In the genomic region with DNA sequence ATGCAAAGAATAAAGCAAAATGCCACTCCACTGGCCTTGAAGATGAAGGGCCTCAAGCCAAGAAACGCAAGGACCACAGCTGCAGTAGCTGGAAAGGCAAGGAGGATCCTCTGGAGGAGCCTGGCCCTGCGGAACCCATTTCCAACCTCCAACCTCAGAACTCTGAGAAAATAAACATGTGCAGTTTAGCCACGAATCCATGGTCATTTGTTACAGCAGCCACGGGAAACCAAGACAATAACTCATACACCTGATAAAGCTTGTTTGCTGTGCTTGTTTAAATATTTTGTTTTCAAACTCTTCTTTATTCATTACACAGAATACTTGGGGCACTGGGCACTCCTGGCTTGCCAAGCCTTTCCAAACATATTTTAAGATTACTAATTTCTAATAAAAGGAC, we compare ENCODE assay signal across 18 cellular contexts. TPM values are rescaled to one million over a fixed set of nuclear protein-coding genes. Genes with fewer than 3 reads are reported as not detected.
DNase-seq lines count a peak whose midpoint lies in the region; ATAC-seq, FAIRE-seq and TF ChIP-seq lines count a peak whose summit lies in the region.
"Had no signal": no experiment of that assay in that cellular context is flagged by ENCODE, and none has a peak within 500 bp of the region (broad histone marks: within the 10 kb centered on the region; RNA-seq: fewer than 3 reads in every experiment).

No MANE protein-coding gene starts in this region.

- ATAC-seq in HepG2 = no peak
- ATAC-seq in right lobe of liver = no peak
- no peak for ATAC-seq in GM18858 (IDR thresholded peaks at IDR 0.05; ENCODE audit: unreplicated experiment)
- ATAC-seq in GM18519 (IDR thresholded peaks at IDR 0.05; ENCODE audit: low FRiP score, unreplicated experiment) = no peak
- ATAC-seq: GM12878, K562, Right ventricle myocardium inferior, T-helper 17 cell had no signal

- H3K4ac ChIP-seq in trophoblast cell (ENCODE audit: low read depth, low read length) = no peak overlapping the region

- intact Hi-C loops in HepG2 (cut with micrococcal nuclease; ENCODE audit: unreplicated experiment) (no loop called here), right lobe of liver (cut with DNase I) (no loop called here), endothelial cell of umbilical vein (cut with micrococcal nuclease) (loop anchor here (1.0 to 2.0 kb wide), 2 partner anchors 9 to 20 kb away; no protein-coding TSS in a partner anchor)

- no peak overlapping the region for H2BK12ac ChIP-seq in trophoblast cell (ENCODE audit: low read length)

- WGBS in HepG2 (ENCODE audit: low lambda C conversion rate) = 45% methylated on average over 4 of the region's 4 CpGs
- 11% methylated on average over 2 of the region's 4 CpGs for WGBS in right lobe of liver (ENCODE audit: insufficient coverage, low coverage, low lambda C conversion rate, missing lambda C conversion rate)
- WGBS in trophoblast cell (ENCODE audit: extremely low coverage, insufficient coverage, insufficient read length) = no CpG with 5 or more reads among the region's 4 CpGs

- TF ChIP-seq POLR2A in HepG2 (IDR thresholded peaks at IDR 0.05; ENCODE audit: insufficient read depth in 1 of 2, low read depth in 2 of 2, low read length in 2 of 2) = no peak
- TF ChIP-seq POLR2A in right lobe of liver (IDR thresholded peaks at IDR 0.05) = no peak
- no peak for TF ChIP-seq POLR2A in endothelial cell of umbilical vein (IDR thresholded peaks at IDR 0.05; ENCODE audit: low read depth, low read length)
- no peak for TF ChIP-seq POLR2A in H54 (IDR thresholded peaks at IDR 0.05; ENCODE audit: low read depth, low read length)

- FAIRE-seq in HepG2 (lab: Jason Lieb, UNC) (peak; percentile 18), endothelial cell of umbilical vein (lab: Jason Lieb, UNC) (peak; percentile 15), H54 (lab: Jason Lieb, UNC) (no peak)
- FAIRE-seq: GM12878, K562, urothelium cell line had no signal

- CTCF ChIA-PET in HepG2 (lab: Yijun Ruan, JAX; ENCODE audit: low intra/inter-chr PET ratio, low total read pairs) (no interaction called here), endothelial cell of umbilical vein (lab: Charles Lee) (interaction anchor here (1.0 to 2.0 kb wide), 7 partner anchors 8 to 170 kb away, joined by 4 to 23 read pairs (median 4); no protein-coding TSS in a partner anchor)

- H4K8ac ChIP-seq in trophoblast cell (ENCODE audit: low read depth, low read length) = no peak overlapping the region

- TF ChIP-seq CTCF in HepG2 (CRISPR knock-in tag; IDR thresholded peaks at IDR 0.05) = no peak
- no peak for TF ChIP-seq CTCF in right lobe of liver (IDR thresholded peaks at IDR 0.05)
- no peak for TF ChIP-seq CTCF in endothelial cell of umbilical vein (IDR thresholded peaks at IDR 0.05; ENCODE audit: extremely low read depth in 1 of 2, insufficient read depth in 1 of 2, low read depth in 1 of 2, low read length in 2 of 2)

- H3K9ac ChIP-seq in HepG2 (ENCODE audit: insufficient read depth, low read depth, low read length) (no peak overlapping the region), endothelial cell of umbilical vein (replicated peaks; ENCODE audit: extremely low read depth, insufficient read depth, low read length) (no peak overlapping the region), trophoblast cell (ENCODE audit: low read length) (no peak overlapping the region)

- no peaks in the 10 kb centered on the region for H3K36me3 ChIP-seq in HepG2 (replicated peaks in 1 of 2; ENCODE audit: control insufficient read depth in 1 of 2, insufficient read depth in 2 of 2, low read length in 2 of 2)
- no peaks in the 10 kb centered on the region for H3K36me3 ChIP-seq in right lobe of liver
- peaks cover 0 to 13% of the 10 kb centered on the region in 2 experiments for H3K36me3 ChIP-seq in endothelial cell of umbilical vein (ENCODE audit: control insufficient read depth in 2 of 2, extremely low read depth in 1 of 2, insufficient read depth in 2 of 2, low read length in 2 of 2)
- peaks cover 2 to 6% of the 10 kb centered on the region in 2 experiments for H3K36me3 ChIP-seq in trophoblast cell (ENCODE audit: control insufficient read depth in 1 of 2, insufficient read depth in 2 of 2, low read length in 2 of 2)

- BruUV-seq in HepG2 (replicated peaks; lab: Mats Ljungman, UMichigan) (no TSS peak), endothelial cell of umbilical vein (replicated peaks; lab: Mats Ljungman, UMichigan) (no TSS peak)

- H3K23ac ChIP-seq in trophoblast cell (ENCODE audit: low read length) = no peak overlapping the region

- no peak overlapping the region for H2AFZ ChIP-seq in HepG2 (ENCODE audit: low read length)
- H2AFZ ChIP-seq in endothelial cell of umbilical vein (ENCODE audit: low read depth, low read length) = no peak overlapping the region
- no peak overlapping the region for H2AFZ ChIP-seq in trophoblast cell (ENCODE audit: insufficient read depth, low read length, poor library complexity)

- no peak overlapping the region for H2AK5ac ChIP-seq in trophoblast cell (ENCODE audit: low read length)

- H3K4me1 ChIP-seq in HepG2 (ENCODE audit: insufficient read depth, low read length) (peaks cover 45% of the 10 kb centered on the region), right lobe of liver (peaks cover 0 to 25% (median 2%) of the 10 kb centered on the region in 4 donors), endothelial cell of umbilical vein (ENCODE audit: control insufficient read depth, extremely low read depth, insufficient read depth, low read length) (peaks cover 18% of the 10 kb centered on the region), trophoblast cell (ENCODE audit: control insufficient read depth in 1 of 2, insufficient read depth in 2 of 2, low read length in 2 of 2) (peaks cover 7 to 15% of the 10 kb centered on the region in 2 experiments)

- H3K4me2 ChIP-seq in HepG2 (ENCODE audit: low read depth, low read length) (no peak overlapping the region), endothelial cell of umbilical vein (ENCODE audit: insufficient read depth, low read length) (peak overlapping the region; percentile 7), trophoblast cell (ENCODE audit: low read length) (no peak overlapping the region)

- TF ChIP-seq RAD21 in HepG2 (CRISPR knock-in tag; IDR thresholded peaks at IDR 0.05) = no peak

- H3K27ac ChIP-seq in HepG2 (ENCODE audit: extremely low read length, insufficient read depth, low read length) (no peak overlapping the region), right lobe of liver (no peak overlapping the region), endothelial cell of umbilical vein (ENCODE audit: insufficient read depth, low read depth, low read length) (peak overlapping the region; percentile 28), trophoblast cell (ENCODE audit: low read depth, low read length) (peak overlapping the region; percentile 5)
- H3K27ac ChIP-seq: foreskin keratinocyte had no signal

- no peak overlapping the region for H4K12ac ChIP-seq in trophoblast cell (ENCODE audit: low read depth, low read length)

- no peaks in the 10 kb centered on the region for H3K79me2 ChIP-seq in HepG2 (ENCODE audit: insufficient read depth, low read length)
- H3K79me2 ChIP-seq in endothelial cell of umbilical vein (ENCODE audit: control insufficient read depth, insufficient read depth, low read length) = peaks cover 29% of the 10 kb centered on the region
- no peaks in the 10 kb centered on the region for H3K79me2 ChIP-seq in trophoblast cell (ENCODE audit: control insufficient read depth, insufficient read depth, low read length, poor library complexity)

- no peak overlapping the region for H4K91ac ChIP-seq in trophoblast cell (ENCODE audit: low read depth, low read length)

- no peaks in the 10 kb centered on the region for H4K20me1 ChIP-seq in HepG2 (ENCODE audit: insufficient read depth, low read length)
- no peaks in the 10 kb centered on the region for H4K20me1 ChIP-seq in endothelial cell of umbilical vein (replicated peaks; ENCODE audit: control insufficient read depth, extremely low read depth, insufficient read depth, low read length)

- in situ Hi-C loops in HepG2 (cut with HindIII; ENCODE audit: extremely low pct_ligation_motif_present, low pct_unique_long_range_greater_than_20kb) = no loop called here

- no peaks in the 10 kb centered on the region for H3K9me3 ChIP-seq in HepG2 (ENCODE audit: low read length)
- H3K9me3 ChIP-seq in right lobe of liver = no peaks in the 10 kb centered on the region
- H3K9me3 ChIP-seq in endothelial cell of umbilical vein (replicated peaks; ENCODE audit: control insufficient read depth, insufficient read depth, low read length) = no peaks in the 10 kb centered on the region
- peaks cover 5% of the 10 kb centered on the region for H3K9me3 ChIP-seq in trophoblast cell (ENCODE audit: insufficient read depth, low read depth, low read length)

- dilution Hi-C loops in endothelial cell of umbilical vein (cut with MboI; ENCODE audit: extremely low pct_ligation_motif_present, low sequenced_read_pairs) = no loop called here

- no peaks in the 10 kb centered on the region for H3K79me1 ChIP-seq in trophoblast cell (ENCODE audit: low read length)

- no peak overlapping the region for H2BK120ac ChIP-seq in trophoblast cell (ENCODE audit: insufficient read depth, low read length, poor library complexity)

- no peak overlapping the region for H3K14ac ChIP-seq in trophoblast cell (ENCODE audit: low read length)

- DNase-seq in HepG2 (ENCODE audit: low spot score) = no peak
- no peak for DNase-seq in right lobe of liver
- DNase-seq in endothelial cell of umbilical vein (ENCODE audit: low read depth, low spot score) = peak; percentile 58
- DNase-seq in trophoblast cell = no peak
- DNase-seq in NCI-H446 treated with DMSO at 0.1 percent for 48 hours (lab: John Stamatoyannopoulos, UW) = no peak
- no peak for DNase-seq in H54 (ENCODE audit: insufficient read length, low spot score)
- DNase-seq: activated CD4-positive, alpha-beta T cell treated with anti-CD3 and anti-CD28 coated beads for 1 hour; activated naive CD4-positive, alpha-beta T cell treated with anti-CD3 and anti-CD28 coated beads, Interleukin-2, amount 10 ng/mL, durations not matched to agents 7 days and 5 days; effector memory CD4-positive, alpha-beta T cell; NCI-H1105 treated with DMSO at 0.1 percent for 48 hours; T-helper 17 cell had no signal

- H2BK5ac ChIP-seq in trophoblast cell (ENCODE audit: low read depth, low read length, poor library complexity) = no peak overlapping the region

- no peaks in the 10 kb centered on the region for H3K9me1 ChIP-seq in endothelial cell of umbilical vein (replicated peaks; ENCODE audit: control insufficient read depth, extremely low read depth, insufficient read depth, low read length)

- H3K27me3 ChIP-seq in HepG2 (ENCODE audit: control insufficient read depth in 1 of 2, insufficient read depth in 2 of 2, low read length in 2 of 2) (no peaks in the 10 kb centered on the region), right lobe of liver (no peaks in the 10 kb centered on the region), endothelial cell of umbilical vein (ENCODE audit: control insufficient read depth in 2 of 2, insufficient read depth in 2 of 2, low read length in 2 of 2) (no peaks in the 10 kb centered on the region), trophoblast cell (ENCODE audit: insufficient read depth, low read length) (no peaks in the 10 kb centered on the region)
- H3K27me3 ChIP-seq: foreskin keratinocyte had no signal

- TF ChIP-seq EP300 in HepG2 (IDR thresholded peaks at IDR 0.05; ENCODE audit: low read depth in 2 of 2, low read length in 2 of 2) (no peak), HepG2 (CRISPR knock-in tag; IDR thresholded peaks at IDR 0.05; ENCODE audit: borderline replicate concordance) (no peak)

- POLR2A ChIA-PET in HepG2 (lab: Yijun Ruan, JAX) = interaction anchor here (1.4 kb wide), 1 partner anchor 11 kb away, joined by 9 read pairs; a partner anchor contains a TSS
- POLR2A ChIA-PET in endothelial cell of umbilical vein (lab: Charles Lee) = no interaction called here

- no peak overlapping the region for H3K18ac ChIP-seq in trophoblast cell (ENCODE audit: low read length)

- H3K4me3 ChIP-seq in HepG2 (replicated peaks in 1 of 3; ENCODE audit: insufficient read depth in 1 of 3, low read depth in 2 of 3, low read length in 3 of 3) = no peak overlapping the region
- H3K4me3 ChIP-seq in right lobe of liver = no peak overlapping the region
- H3K4me3 ChIP-seq in endothelial cell of umbilical vein (replicated peaks in 1 of 3; ENCODE audit: insufficient read depth in 1 of 3, low read depth in 1 of 3, low read length in 3 of 3) = no peak overlapping the region
- no peak overlapping the region for H3K4me3 ChIP-seq in trophoblast cell (ENCODE audit: low read depth, low read length)
- H3K4me3 ChIP-seq: GM12878, K562 had no signal

RNA-seq across cellular contexts. Expression of a gene that starts 10.4 kb away (rescaled TPM):
- total RNA-seq in HepG2 (2016; rRNA removed; fragmentation: Illumina TruSeq; extraction: Trizol) = 38.2 and 44.8 TPM in 2 replicates
- 16.6 and 17.4 TPM in 2 replicates for total RNA-seq in HepG2 (2016; cell fraction: cytosol; rRNA removed; fragmentation: Illumina TruSeq; extraction: Trizol; ENCODE audit: low read depth)
- total RNA-seq in HepG2 (2016; cell fraction: insoluble cytoplasmic fraction; rRNA removed; fragmentation: Illumina TruSeq; extraction: Trizol) = 38.2 and 41.7 TPM in 2 replicates
- 24.5 and 25.6 TPM in 2 replicates for total RNA-seq in HepG2 (2016; cell fraction: membrane; rRNA removed; fragmentation: Illumina TruSeq; extraction: Trizol)
- 23.7 and 24.1 TPM in 2 replicates for total RNA-seq in HepG2 (2016; cell fraction: nucleus; rRNA removed; fragmentation: Illumina TruSeq; extraction: Trizol)
- 61.3 and 63.6 TPM in 2 replicates for polyA plus RNA-seq in HepG2 (2011; rRNA removed)
- polyA plus RNA-seq in HepG2 (2011; cell fraction: cytosol; rRNA removed) = 64.8 and 79.1 TPM in 2 replicates
- 72.8 and 85.1 TPM in 2 replicates for polyA plus RNA-seq in HepG2 (2011; cell fraction: nucleus; rRNA removed)
- 43.2 and 44.3 TPM in 2 replicates for polyA plus RNA-seq in HepG2 (2012)
- polyA plus RNA-seq in HepG2 (2016; cell fraction: cytosol; fragmentation: Illumina TruSeq; extraction: Trizol; ENCODE audit: low read depth) = 22.2 and 23.2 TPM in 2 replicates
- 57.5 and 58.5 TPM in 2 replicates for polyA plus RNA-seq in HepG2 (2016; cell fraction: insoluble cytoplasmic fraction; fragmentation: Illumina TruSeq; extraction: Trizol; ENCODE audit: low read depth)
- 27.2 and 27.5 TPM in 2 replicates for polyA plus RNA-seq in HepG2 (2016; cell fraction: membrane; fragmentation: Illumina TruSeq; extraction: Trizol; ENCODE audit: low read depth)
- polyA plus RNA-seq in HepG2 (2016; cell fraction: nucleus; fragmentation: Illumina TruSeq; extraction: Trizol; ENCODE audit: insufficient read depth, low read depth) = 53.5 and 56.5 TPM in 2 replicates
- 58.5 and 190 TPM in 2 replicates for polyA minus RNA-seq in HepG2 (2011; rRNA and poly(A)+ RNA removed; ENCODE audit: low replicate concordance)
- 36.4 and 38.5 TPM in 2 replicates for polyA minus RNA-seq in HepG2 (2011; cell fraction: cytosol; rRNA and poly(A)+ RNA removed)
- polyA minus RNA-seq in HepG2 (2011; cell fraction: nucleus; rRNA and poly(A)+ RNA removed) = 45.4 and 45.6 TPM in 2 replicates
- 10 to 100 TPM; 27.0 to 48.5 (median 38.7) TPM for total RNA-seq in right lobe of liver
- 145 and 155 TPM in 2 replicates for total RNA-seq in endothelial cell of umbilical vein
- polyA plus RNA-seq in endothelial cell of umbilical vein = 148 and 151 TPM in 2 replicates
- polyA plus RNA-seq in endothelial cell of umbilical vein (2011; cell fraction: cytosol; rRNA removed) = 127 and 135 TPM in 2 replicates
- polyA plus RNA-seq in endothelial cell of umbilical vein (2011; cell fraction: nucleus; rRNA removed) = 173 and 181 TPM in 2 replicates
- 129 and 136 TPM in 2 replicates for polyA plus RNA-seq in endothelial cell of umbilical vein (2012)
- polyA minus RNA-seq in endothelial cell of umbilical vein = 120 and 126 TPM in 2 replicates
- 95.6 TPM for polyA minus RNA-seq in endothelial cell of umbilical vein (2011; cell fraction: cytosol; rRNA and poly(A)+ RNA removed)
- polyA minus RNA-seq in endothelial cell of umbilical vein (2011; cell fraction: nucleus; rRNA and poly(A)+ RNA removed) = 60.0 and 72.9 TPM in 2 replicates
- 72.6 and 74.8 TPM in 2 replicates for polyA plus RNA-seq in trophoblast cell (2013)

RNA-seq across cellular contexts. Expression of a gene that starts 38.8 kb away (rescaled TPM):
- total RNA-seq in HepG2 (2016; rRNA removed; fragmentation: Illumina TruSeq; extraction: Trizol) = 56.5 and 63.0 TPM in 2 replicates
- total RNA-seq in HepG2 (2016; cell fraction: cytosol; rRNA removed; fragmentation: Illumina TruSeq; extraction: Trizol; ENCODE audit: low read depth) = 44.8 and 70.6 TPM in 2 replicates
- 56.8 and 60.6 TPM in 2 replicates for total RNA-seq in HepG2 (2016; cell fraction: insoluble cytoplasmic fraction; rRNA removed; fragmentation: Illumina TruSeq; extraction: Trizol)
- 53.4 and 80.8 TPM in 2 replicates for total RNA-seq in HepG2 (2016; cell fraction: membrane; rRNA removed; fragmentation: Illumina TruSeq; extraction: Trizol)
- 34.2 and 36.9 TPM in 2 replicates for total RNA-seq in HepG2 (2016; cell fraction: nucleus; rRNA removed; fragmentation: Illumina TruSeq; extraction: Trizol)
- 27.4 and 32.2 TPM in 2 replicates for polyA plus RNA-seq in HepG2 (2011; rRNA removed)
- 29.5 and 31.9 TPM in 2 replicates for polyA plus RNA-seq in HepG2 (2011; cell fraction: cytosol; rRNA removed)
- polyA plus RNA-seq in HepG2 (2011; cell fraction: nucleus; rRNA removed) = 30.7 and 34.4 TPM in 2 replicates
- 15.7 and 17.8 TPM in 2 replicates for polyA plus RNA-seq in HepG2 (2012)
- polyA plus RNA-seq in HepG2 (2016; cell fraction: cytosol; fragmentation: Illumina TruSeq; extraction: Trizol; ENCODE audit: low read depth) = 48.7 and 84.9 TPM in 2 replicates
- polyA plus RNA-seq in HepG2 (2016; cell fraction: insoluble cytoplasmic fraction; fragmentation: Illumina TruSeq; extraction: Trizol; ENCODE audit: low read depth) = 61.8 and 64.6 TPM in 2 replicates
- 49.3 and 82.9 TPM in 2 replicates for polyA plus RNA-seq in HepG2 (2016; cell fraction: membrane; fragmentation: Illumina TruSeq; extraction: Trizol; ENCODE audit: low read depth)
- 65.1 and 69.0 TPM in 2 replicates for polyA plus RNA-seq in HepG2 (2016; cell fraction: nucleus; fragmentation: Illumina TruSeq; extraction: Trizol; ENCODE audit: insufficient read depth, low read depth)
- 15.8 and 89.9 TPM in 2 replicates for polyA minus RNA-seq in HepG2 (2011; rRNA and poly(A)+ RNA removed; ENCODE audit: low replicate concordance)
- 9.1 and 15.4 TPM in 2 replicates for polyA minus RNA-seq in HepG2 (2011; cell fraction: cytosol; rRNA and poly(A)+ RNA removed)
- 17.7 and 19.6 TPM in 2 replicates for polyA minus RNA-seq in HepG2 (2011; cell fraction: nucleus; rRNA and poly(A)+ RNA removed)
- total RNA-seq in right lobe of liver = 10 to 100 TPM; 44.5 to 74.2 (median 67.3) TPM
- total RNA-seq in endothelial cell of umbilical vein = 27.6 and 31.6 TPM in 2 replicates
- polyA plus RNA-seq in endothelial cell of umbilical vein = 44.1 and 48.0 TPM in 2 replicates
- polyA plus RNA-seq in endothelial cell of umbilical vein (2011; cell fraction: cytosol; rRNA removed) = 52.6 and 52.8 TPM in 2 replicates
- 25.0 and 26.4 TPM in 2 replicates for polyA plus RNA-seq in endothelial cell of umbilical vein (2011; cell fraction: nucleus; rRNA removed)
- 24.0 and 25.0 TPM in 2 replicates for polyA plus RNA-seq in endothelial cell of umbilical vein (2012)
- 34.7 and 35.6 TPM in 2 replicates for polyA minus RNA-seq in endothelial cell of umbilical vein
- polyA minus RNA-seq in endothelial cell of umbilical vein (2011; cell fraction: cytosol; rRNA and poly(A)+ RNA removed) = 57.5 TPM
- polyA minus RNA-seq in endothelial cell of umbilical vein (2011; cell fraction: nucleus; rRNA and poly(A)+ RNA removed) = 4.3 and 5.4 TPM in 2 replicates
- polyA plus RNA-seq in trophoblast cell (2013) = 21.9 and 22.8 TPM in 2 replicates

RNA-seq across cellular contexts. Expression of a gene that starts 57.8 kb away (rescaled TPM):
- total RNA-seq in HepG2 (2016; rRNA removed; fragmentation: Illumina TruSeq; extraction: Trizol) (7.2 and 9.8 TPM in 2 replicates), right lobe of liver (10 to 100 TPM in 1 of 6 experiments, 1 to 10 TPM in 5; 1.8 to 19.0 (median 4.6) TPM), endothelial cell of umbilical vein (37.0 and 58.0 TPM in 2 replicates)
- 0.61 and 0.71 TPM in 2 replicates for total RNA-seq in HepG2 (2016; cell fraction: cytosol; rRNA removed; fragmentation: Illumina TruSeq; extraction: Trizol; ENCODE audit: low read depth)
- total RNA-seq in HepG2 (2016; cell fraction: insoluble cytoplasmic fraction; rRNA removed; fragmentation: Illumina TruSeq; extraction: Trizol) = 7.0 and 8.5 TPM in 2 replicates
- 2.7 and 2.9 TPM in 2 replicates for total RNA-seq in HepG2 (2016; cell fraction: membrane; rRNA removed; fragmentation: Illumina TruSeq; extraction: Trizol)
- 2.9 and 4.3 TPM in 2 replicates for total RNA-seq in HepG2 (2016; cell fraction: nucleus; rRNA removed; fragmentation: Illumina TruSeq; extraction: Trizol)
- polyA plus RNA-seq in HepG2 (2011; rRNA removed) (32.5 and 36.7 TPM in 2 replicates), endothelial cell of umbilical vein (47.3 and 51.6 TPM in 2 replicates)
- 23.5 and 30.7 TPM in 2 replicates for polyA plus RNA-seq in HepG2 (2011; cell fraction: cytosol; rRNA removed)
- polyA plus RNA-seq in HepG2 (2011; cell fraction: nucleus; rRNA removed) = 9.8 and 12.8 TPM in 2 replicates
- 6.6 and 9.0 TPM in 2 replicates for polyA plus RNA-seq in HepG2 (2012)
- 0.33 and 0.35 TPM in 2 replicates for polyA plus RNA-seq in HepG2 (2016; cell fraction: cytosol; fragmentation: Illumina TruSeq; extraction: Trizol; ENCODE audit: low read depth)
- 8.7 and 10.9 TPM in 2 replicates for polyA plus RNA-seq in HepG2 (2016; cell fraction: insoluble cytoplasmic fraction; fragmentation: Illumina TruSeq; extraction: Trizol; ENCODE audit: low read depth)
- polyA plus RNA-seq in HepG2 (2016; cell fraction: membrane; fragmentation: Illumina TruSeq; extraction: Trizol; ENCODE audit: low read depth) = 1.5 and 1.6 TPM in 2 replicates
- 5.0 and 5.4 TPM in 2 replicates for polyA plus RNA-seq in HepG2 (2016; cell fraction: nucleus; fragmentation: Illumina TruSeq; extraction: Trizol; ENCODE audit: insufficient read depth, low read depth)
- 0.21 and 49.0 TPM in 2 replicates for polyA minus RNA-seq in HepG2 (2011; rRNA and poly(A)+ RNA removed; ENCODE audit: low replicate concordance)
- 29.2 and 32.6 TPM in 2 replicates for polyA minus RNA-seq in HepG2 (2011; cell fraction: cytosol; rRNA and poly(A)+ RNA removed)
- 13.3 and 18.3 TPM in 2 replicates for polyA minus RNA-seq in HepG2 (2011; cell fraction: nucleus; rRNA and poly(A)+ RNA removed)
- polyA plus RNA-seq in endothelial cell of umbilical vein (2011; cell fraction: cytosol; rRNA removed) = 37.5 and 38.5 TPM in 2 replicates
- 32.0 and 44.9 TPM in 2 replicates for polyA plus RNA-seq in endothelial cell of umbilical vein (2011; cell fraction: nucleus; rRNA removed)
- 23.4 and 26.9 TPM in 2 replicates for polyA plus RNA-seq in endothelial cell of umbilical vein (2012)
- 94.7 and 96.7 TPM in 2 replicates for polyA minus RNA-seq in endothelial cell of umbilical vein
- not detected for polyA minus RNA-seq in endothelial cell of umbilical vein (2011; cell fraction: cytosol; rRNA and poly(A)+ RNA removed)
- 25.6 and 46.0 TPM in 2 replicates for polyA minus RNA-seq in endothelial cell of umbilical vein (2011; cell fraction: nucleus; rRNA and poly(A)+ RNA removed)
- polyA plus RNA-seq in trophoblast cell (2013) = 414 and 460 TPM in 2 replicates

Comparison
In these comparisons a context has a peak if more than half of its experiments do, and no peak if none do; other contexts are left out.
1. H3K27ac ChIP-seq: peak in endothelial cell of umbilical vein (single experiment) and trophoblast cell (single experiment); none in HepG2 (single experiment) and right lobe of liver (0 of 3).